1 cellular context compared by ENCODE assay signal in the genomic region with DNA sequence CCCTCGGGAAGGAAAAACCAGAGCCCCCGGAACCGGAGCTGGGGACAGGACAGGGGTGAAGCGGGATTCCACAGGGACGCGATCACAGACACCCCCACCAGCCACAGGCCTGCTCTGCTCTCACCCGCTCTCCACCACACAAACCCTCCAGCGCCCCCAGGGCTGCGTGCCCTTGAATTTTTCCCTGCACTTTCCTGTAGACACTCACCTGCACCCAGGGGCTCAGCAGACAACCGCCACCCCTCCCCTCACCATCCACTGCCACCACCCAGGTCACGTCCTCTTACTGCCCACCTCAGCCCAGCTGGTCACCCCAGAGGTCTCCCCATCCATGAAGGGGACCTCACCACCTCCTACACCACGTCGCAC.
TF ChIP-seq lines count a peak whose summit lies in the region.

No MANE protein-coding gene starts in this region.

TF ChIP-seq in IMR-90, 13 proteins besides CTCF, POLR2A, EP300 and RAD21:
- TF ChIP-seq FOS (IDR thresholded peaks at IDR 0.05; ENCODE audit: low read depth, low read length) (no peak), RFX5 (IDR thresholded peaks at IDR 0.05; ENCODE audit: low read depth, low read length) (no peak), BHLHE40 (IDR thresholded peaks at IDR 0.05; ENCODE audit: low read depth, low read length) (no peak), MAZ (IDR thresholded peaks at IDR 0.05; ENCODE audit: borderline replicate concordance, low read depth, low read length) (no peak), SMC3 (IDR thresholded peaks at IDR 0.05; ENCODE audit: low read depth, low read length) (no peak), RCOR1 (IDR thresholded peaks at IDR 0.05; ENCODE audit: insufficient replicate concordance, low read length) (no peak), MAFK (IDR thresholded peaks at IDR 0.05; ENCODE audit: low read depth, low read length) (no peak)
- TF ChIP-seq, protein P1, sequence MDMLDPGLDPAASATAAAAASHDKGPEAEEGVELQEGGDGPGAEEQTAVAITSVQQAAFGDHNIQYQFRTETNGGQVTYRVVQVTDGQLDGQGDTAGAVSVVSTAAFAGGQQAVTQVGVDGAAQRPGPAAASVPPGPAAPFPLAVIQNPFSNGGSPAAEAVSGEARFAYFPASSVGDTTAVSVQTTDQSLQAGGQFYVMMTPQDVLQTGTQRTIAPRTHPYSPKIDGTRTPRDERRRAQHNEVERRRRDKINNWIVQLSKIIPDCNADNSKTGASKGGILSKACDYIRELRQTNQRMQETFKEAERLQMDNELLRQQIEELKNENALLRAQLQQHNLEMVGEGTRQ (IDR thresholded peaks at IDR 0.05; ENCODE audit: low read depth, low read length) = no peak
TF ChIP-seq in IMR-90: peak in this region for 0.
